In genomic region chr10:24748214-24748613, GRCh38 we compare ENCODE assay signal across 8 cellular contexts.
"Had no signal": no experiment of that assay in that cellular context is flagged by ENCODE, and none has a peak within 500 bp of the region (broad histone marks: within the 10 kb centered on the region; RNA-seq: fewer than 3 reads in every experiment).

No MANE protein-coding gene starts in this region.

- FAIRE-seq: G401.6, GM12878, GM12891, GM12892, GM18507, GM19239 had no signal

- DNase-seq: GDM1, GF-D8 had no signal

- ATAC-seq: GM12878 had no signal

- H3K4me3 ChIP-seq: GM12878 had no signal
